In genomic region chr4:153022233-153022632, GRCh38 we compare ENCODE assay signal across 18 cellular contexts.
DNase-seq lines count a peak whose midpoint lies in the region; ATAC-seq and TF ChIP-seq lines count a peak whose summit lies in the region.
"Had no signal": no experiment of that assay in that cellular context is flagged by ENCODE, and none has a peak within 500 bp of the region (broad histone marks: within the 10 kb centered on the region; RNA-seq: fewer than 3 reads in every experiment).

No MANE protein-coding gene starts in this region.

- TF ChIP-seq CTCF in C4-2B (conservative IDR thresholded peaks at IDR 0.05): no peak
- no peak for TF ChIP-seq CTCF in left lung (IDR thresholded peaks at IDR 0.05)
- no peak for TF ChIP-seq CTCF in GM10248 (IDR thresholded peaks at IDR 0.05; ENCODE audit: control extremely low read depth, extremely low read depth, low read depth, missing control alignments)

- H3K4me1 ChIP-seq in left lung: peaks cover 0 to 7% of the 10 kb centered on the region in 2 donors

- H3K4me3 Mint-ChIP-seq in activated CD8-positive, alpha-beta T cell treated with anti-CD3 and anti-CD28 coated beads, Interleukin-2, amount 10 ng/mL, durations not matched to agents 7 days and 5 days: no peak overlapping the region
- H3K4me3 Mint-ChIP-seq: activated CD4-positive, alpha-beta T cell treated with anti-CD3 and anti-CD28 coated beads, Interleukin-2, amount 10 ng/mL, durations not matched to agents 24 days and 14 days; CD8-positive, alpha-beta T cell had no signal

- no peaks in the 10 kb centered on the region for H3K9me3 Mint-ChIP-seq in activated CD8-positive, alpha-beta T cell treated with anti-CD3 and anti-CD28 coated beads, Interleukin-2, amount 10 ng/mL, durations not matched to agents 7 days and 5 days (ENCODE audit: insufficient read depth)
- H3K9me3 Mint-ChIP-seq: CD8-positive, alpha-beta T cell had no signal

- POLR2A ChIA-PET in activated CD8-positive, alpha-beta T cell treated with anti-CD3 and anti-CD28 coated beads, Interleukin-2, amount 10 ng/mL, durations not matched to agents 7 days and 5 days (lab: Charles Lee): no interaction called here
- POLR2A ChIA-PET in GM10248 (lab: Yijun Ruan, JAX): no interaction called here

- peak; percentile 88 for ATAC-seq in left lung
- ATAC-seq in HG03342 (IDR thresholded peaks at IDR 0.05; ENCODE audit: unreplicated experiment): no peak
- ATAC-seq in activated CD8-positive, alpha-beta T cell treated with anti-CD3 and anti-CD28 coated beads, Interleukin-2, amount 10 ng/mL, durations not matched to agents 7 days and 5 days: no peak
- ATAC-seq: CD8-positive, alpha-beta T cell had no signal

- H3K36me3 ChIP-seq in left lung: no peaks in the 10 kb centered on the region
- H3K36me3 ChIP-seq: Peyer's patch had no signal

- no peak overlapping the region for H3K27ac Mint-ChIP-seq in activated CD8-positive, alpha-beta T cell treated with anti-CD3 and anti-CD28 coated beads, Interleukin-2, amount 10 ng/mL, durations not matched to agents 7 days and 5 days
- H3K27ac Mint-ChIP-seq: activated CD4-positive, alpha-beta T cell treated with anti-CD3 and anti-CD28 coated beads, Interleukin-2, amount 10 ng/mL, durations not matched to agents 24 days and 14 days; CD8-positive, alpha-beta T cell had no signal

- CTCF ChIA-PET in activated CD8-positive, alpha-beta T cell treated with anti-CD3 and anti-CD28 coated beads, Interleukin-2, amount 10 ng/mL, durations not matched to agents 7 days and 5 days (lab: Charles Lee): no interaction called here
- CTCF ChIA-PET in GM10248 (lab: Yijun Ruan, JAX): no interaction called here

- H3K4me1 Mint-ChIP-seq in activated CD8-positive, alpha-beta T cell treated with anti-CD3 and anti-CD28 coated beads, Interleukin-2, amount 10 ng/mL, durations not matched to agents 7 days and 5 days (ENCODE audit: low read depth): no peaks in the 10 kb centered on the region

- peak overlapping the region; percentile 13; the same call in 1 of the 2 replicates for H3K27ac ChIP-seq in C4-2B
- no peak overlapping the region for H3K27ac ChIP-seq in left lung
- H3K27ac ChIP-seq: coronary artery, Peyer's patch, SK-N-MC had no signal

- H3K9me3 ChIP-seq in left lung: no peaks in the 10 kb centered on the region
- H3K9me3 ChIP-seq: Peyer's patch had no signal

- H3K4me3 ChIP-seq in left lung: no peak overlapping the region
- H3K4me3 ChIP-seq: coronary artery, Peyer's patch, SK-N-MC had no signal

- no peaks in the 10 kb centered on the region for H3K36me3 Mint-ChIP-seq in activated CD8-positive, alpha-beta T cell treated with anti-CD3 and anti-CD28 coated beads, Interleukin-2, amount 10 ng/mL, durations not matched to agents 7 days and 5 days (ENCODE audit: low read depth)
- H3K36me3 Mint-ChIP-seq: CD8-positive, alpha-beta T cell had no signal

- H3K27me3 Mint-ChIP-seq in activated CD8-positive, alpha-beta T cell treated with anti-CD3 and anti-CD28 coated beads, Interleukin-2, amount 10 ng/mL, durations not matched to agents 7 days and 5 days (ENCODE audit: low read depth): peaks cover 2% of the 10 kb centered on the region

- peak; percentile 20 for DNase-seq in NCI-H1092 (lab: John Stamatoyannopoulos, UW)
- DNase-seq in NCI-H345 (lab: John Stamatoyannopoulos, UW): peak; percentile 84
- DNase-seq in left lung: peak in 1 of 2 donors; percentile 67
- no peak for DNase-seq in T-helper 2 cell
- no peak for DNase-seq in activated CD8-positive, alpha-beta T cell treated with anti-CD3 and anti-CD28 coated beads, Interleukin-2, amount 10 ng/mL, durations not matched to agents 7 days and 5 days
- no peak for DNase-seq in GM10248 (ENCODE audit: extremely low spot score)
- DNase-seq: activated CD4-positive, alpha-beta T cell treated with anti-CD3 and anti-CD28 coated beads, Interleukin-2, amount 10 ng/mL, durations not matched to agents 24 days and 14 days; activated naive CD4-positive, alpha-beta T cell treated with anti-CD3 and anti-CD28 coated beads, Interleukin-2, amount 50 U/mL, for 16 hours; CD8-positive, alpha-beta T cell; foreskin fibroblast; MM.1S; NCI-H524 treated with DMSO at 0.1 percent for 48 hours; Peyer's patch; stimulated activated CD4-positive, alpha-beta T cell treated with anti-CD3 and anti-CD28 coated beads, Interleukin-2, amount 100 ng/mL, for 48 hours had no signal

- intact Hi-C loops in left lung (cut with DNase I): no loop called here

- no peaks in the 10 kb centered on the region for H3K27me3 ChIP-seq in left lung
- H3K27me3 ChIP-seq: Peyer's patch had no signal

Comparison
In these comparisons a context has a peak if more than half of its experiments do, and no peak if none do; other contexts are left out.
1. DNase-seq: peak in NCI-H1092 (single experiment) and NCI-H345 (single experiment); none in T-helper 2 cell (0 of 5), activated CD8-positive, alpha-beta T cell treated with anti-CD3 and anti-CD28 coated beads, Interleukin-2, amount 10 ng/mL, durations not matched to agents 7 days and 5 days (single experiment) and GM10248 (single experiment).